In the genomic region with DNA sequence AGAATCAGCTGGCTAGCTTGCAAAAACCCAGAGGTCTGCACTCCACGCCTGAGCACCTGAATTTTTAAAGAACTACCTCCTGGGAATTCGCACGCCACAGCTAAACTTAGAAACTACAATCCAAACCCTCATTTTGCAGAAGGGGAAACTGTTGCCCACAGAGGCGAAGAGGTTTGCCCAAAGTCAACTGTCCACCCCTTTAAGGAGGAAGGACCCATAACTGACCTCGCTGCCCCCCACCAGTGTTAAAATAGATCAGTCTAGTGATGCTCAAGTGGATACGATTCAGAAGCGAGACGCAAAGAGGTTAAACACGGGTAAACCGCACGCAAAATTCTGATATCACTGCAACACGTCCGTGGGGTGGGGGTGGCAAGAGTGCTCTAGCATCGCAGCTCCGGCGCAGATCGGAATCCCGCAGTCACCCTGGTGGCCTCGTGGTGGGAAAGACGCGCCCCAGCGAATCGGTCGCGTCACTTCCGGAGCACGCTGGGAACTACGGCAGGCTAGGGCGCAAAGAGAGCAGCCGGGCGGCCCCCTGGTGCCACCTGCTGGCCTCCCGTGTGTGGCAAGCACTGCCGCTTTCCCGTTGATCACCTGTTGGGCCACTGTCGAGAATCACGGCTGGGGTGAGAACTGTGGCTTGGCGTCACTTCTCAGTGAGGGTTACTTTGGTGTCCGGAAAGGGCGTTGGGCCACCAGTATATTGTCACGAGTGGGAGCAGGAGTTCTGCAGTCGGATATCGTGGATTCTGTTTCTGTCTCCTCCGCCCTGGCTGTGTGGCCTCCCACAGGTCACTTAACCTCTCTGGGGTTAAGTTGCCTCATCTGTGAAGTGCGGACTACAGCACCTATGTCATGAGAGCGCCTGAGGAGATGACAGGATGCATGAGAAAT, we compare ENCODE assay signal across 8 cellular contexts. TPM values are rescaled to one million over a fixed set of nuclear protein-coding genes. Genes with fewer than 3 reads are reported as not detected.
A peak's percentile ranks its signal among the peaks of the same experiment; 100 is the strongest.
DNase-seq lines count a peak whose midpoint lies in the region; ATAC-seq and TF ChIP-seq lines count a peak whose summit lies in the region.

ALKBH2 (minus strand) TSS at position 451 of the 897 bp plus-strand sequence. CDS start 686 bp downstream, outside the sequence.

- no peaks in the 10 kb centered on the region for H3K9me3 Mint-ChIP-seq in activated T-cell treated with anti-CD3 and anti-CD28 coated beads, Interleukin-2, amount 50 U/mL, for 4 hours

- no peaks in the 10 kb centered on the region for H3K27me3 Mint-ChIP-seq in activated T-cell treated with anti-CD3 and anti-CD28 coated beads, Interleukin-2, amount 50 U/mL, for 4 hours (ENCODE audit: low read depth)

- peaks cover 14% of the 10 kb centered on the region for H3K36me3 Mint-ChIP-seq in activated T-cell treated with anti-CD3 and anti-CD28 coated beads, Interleukin-2, amount 50 U/mL, for 4 hours (ENCODE audit: insufficient read depth)

- H3K4me1 Mint-ChIP-seq in activated T-cell treated with anti-CD3 and anti-CD28 coated beads, Interleukin-2, amount 50 U/mL, for 4 hours (ENCODE audit: low read depth), result peaks cover 33% of the 10 kb centered on the region

- DNase-seq in DMS53 treated with DMSO at 0.1 percent for 48 hours (lab: John Stamatoyannopoulos, UW; ENCODE audit: unreplicated experiment) (peak; percentile 94), KG1 (lab: John Stamatoyannopoulos, UW) (peak; percentile 88), myocyte (ENCODE audit: low read depth) (peak; percentile 93)
- peak; percentile 95 for DNase-seq in activated T-cell treated with anti-CD3 and anti-CD28 coated beads, Interleukin-2, amount 50 U/mL, for 4 hours
- DNase-seq in stimulated activated CD8-positive, alpha-beta memory T cell treated with anti-CD3 and anti-CD28 coated beads, Interleukin-7, amount 100 ng/mL, for 48 hours (ENCODE audit: extremely low read depth in 1 of 2, low read depth in 1 of 2), result peak; percentile 87 to 91

- peak; percentile 54 for ATAC-seq in GM21619 (IDR thresholded peaks at IDR 0.05; ENCODE audit: unreplicated experiment)
- peak; percentile 67 to 69 for ATAC-seq in activated T-cell treated with anti-CD3 and anti-CD28 coated beads, Interleukin-2, amount 50 U/mL, for 4 hours
- ATAC-seq in esophagus mucosa, result peak; percentile 85

- peak within 1 kb of the TSS; percentile 87 for H3K4me3 Mint-ChIP-seq in activated T-cell treated with anti-CD3 and anti-CD28 coated beads, Interleukin-2, amount 50 U/mL, for 4 hours

TF ChIP-seq in PFSK-1, 5 proteins besides CTCF, POLR2A, EP300 and RAD21:
- TF ChIP-seq TAF1 (IDR thresholded peaks at IDR 0.05; ENCODE audit: borderline replicate concordance, insufficient read depth, low read length) (peak; percentile 70; the same call in 1 of the 2 replicates), FOXP2 (optimal IDR thresholded peaks at IDR 0.05; ENCODE audit: borderline replicate concordance, extremely low read depth, extremely low read length, insufficient read depth) (peak; percentile 88), SIN3A (IDR thresholded peaks at IDR 0.05; ENCODE audit: borderline replicate concordance, insufficient read depth, low read length) (peak; percentile 77; the same call in 1 of the 2 replicates), POLR2AphosphoS5 (IDR thresholded peaks at IDR 0.05; ENCODE audit: low read depth, low read length) (peak; percentile 80)
- TF ChIP-seq, protein P1, sequence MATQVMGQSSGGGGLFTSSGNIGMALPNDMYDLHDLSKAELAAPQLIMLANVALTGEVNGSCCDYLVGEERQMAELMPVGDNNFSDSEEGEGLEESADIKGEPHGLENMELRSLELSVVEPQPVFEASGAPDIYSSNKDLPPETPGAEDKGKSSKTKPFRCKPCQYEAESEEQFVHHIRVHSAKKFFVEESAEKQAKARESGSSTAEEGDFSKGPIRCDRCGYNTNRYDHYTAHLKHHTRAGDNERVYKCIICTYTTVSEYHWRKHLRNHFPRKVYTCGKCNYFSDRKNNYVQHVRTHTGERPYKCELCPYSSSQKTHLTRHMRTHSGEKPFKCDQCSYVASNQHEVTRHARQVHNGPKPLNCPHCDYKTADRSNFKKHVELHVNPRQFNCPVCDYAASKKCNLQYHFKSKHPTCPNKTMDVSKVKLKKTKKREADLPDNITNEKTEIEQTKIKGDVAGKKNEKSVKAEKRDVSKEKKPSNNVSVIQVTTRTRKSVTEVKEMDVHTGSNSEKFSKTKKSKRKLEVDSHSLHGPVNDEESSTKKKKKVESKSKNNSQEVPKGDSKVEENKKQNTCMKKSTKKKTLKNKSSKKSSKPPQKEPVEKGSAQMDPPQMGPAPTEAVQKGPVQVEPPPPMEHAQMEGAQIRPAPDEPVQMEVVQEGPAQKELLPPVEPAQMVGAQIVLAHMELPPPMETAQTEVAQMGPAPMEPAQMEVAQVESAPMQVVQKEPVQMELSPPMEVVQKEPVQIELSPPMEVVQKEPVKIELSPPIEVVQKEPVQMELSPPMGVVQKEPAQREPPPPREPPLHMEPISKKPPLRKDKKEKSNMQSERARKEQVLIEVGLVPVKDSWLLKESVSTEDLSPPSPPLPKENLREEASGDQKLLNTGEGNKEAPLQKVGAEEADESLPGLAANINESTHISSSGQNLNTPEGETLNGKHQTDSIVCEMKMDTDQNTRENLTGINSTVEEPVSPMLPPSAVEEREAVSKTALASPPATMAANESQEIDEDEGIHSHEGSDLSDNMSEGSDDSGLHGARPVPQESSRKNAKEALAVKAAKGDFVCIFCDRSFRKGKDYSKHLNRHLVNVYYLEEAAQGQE (IDR thresholded peaks at IDR 0.05; ENCODE audit: insufficient read depth in 1 of 2, low read depth in 2 of 2, low read length in 2 of 2), result peak in 1 of 2 experiments; percentile 73; a peak in 2 of 4 replicates

RNA-seq across cellular contexts. Expression of gene ALKBH2, which starts in this region (rescaled TPM):
- polyA plus RNA-seq in PFSK-1 (2012; ENCODE audit: insufficient read length, low read depth), result 53.9 TPM
- total RNA-seq in activated T-cell treated with anti-CD3 and anti-CD28 coated beads, Interleukin-2, amount 50 U/mL, for 4 hours, result 10 to 100 TPM; 59.8 to 73.2 (median 71.4) TPM
- 14.2 TPM for total RNA-seq in esophagus mucosa
- total RNA-seq in myocyte, result 9.3 and 16.1 TPM in 2 replicates
- polyA plus RNA-seq in myocyte (2012), result 19.2 TPM

Comparison
In these comparisons a context has a peak if more than half of its experiments do, and no peak if none do; other contexts are left out.
1. Peak in every context shown above with its lines: DNase-seq and ATAC-seq.